In genomic region chr16:66923247-66923851, GRCh38 we compare ENCODE assay signal across 12 cellular contexts. TPM values are rescaled to one million over a fixed set of nuclear protein-coding genes. Genes with fewer than 3 reads are reported as not detected.
DNase-seq lines count a peak whose midpoint lies in the region; ATAC-seq and TF ChIP-seq lines count a peak whose summit lies in the region.
"Had no signal": no experiment of that assay in that cellular context is flagged by ENCODE, and none has a peak within 500 bp of the region (broad histone marks: within the 10 kb centered on the region; RNA-seq: fewer than 3 reads in every experiment).

No MANE protein-coding gene starts in this region.

- H3K4me3 ChIP-seq in ascending aorta (peak overlapping the region; percentile 14 to 93), suprapubic skin (peak overlapping the region; percentile 51)

- TF ChIP-seq POLR2A in suprapubic skin (IDR thresholded peaks at IDR 0.05), result no peak

- H3K27ac ChIP-seq in ascending aorta, result peak overlapping the region; percentile 84 to 99
- no peak overlapping the region for H3K27ac ChIP-seq in suprapubic skin
- no peak overlapping the region; the same call in 1 of the 2 replicates for H3K27ac ChIP-seq in RWPE1

- TF ChIP-seq CTCF in ascending aorta (IDR thresholded peaks at IDR 0.05), result no peak
- no peak for TF ChIP-seq CTCF in suprapubic skin (IDR thresholded peaks at IDR 0.05)
- no peak for TF ChIP-seq CTCF in RWPE1 (conservative IDR thresholded peaks at IDR 0.05; ENCODE audit: low read depth)

- CTCF ChIA-PET in RWPE1 (lab: Yijun Ruan, JAX), result no interaction called here

- H3K27me3 ChIP-seq in ascending aorta (no peaks in the 10 kb centered on the region), suprapubic skin (peaks cover 35% of the 10 kb centered on the region)

- H3K4me1 ChIP-seq in ascending aorta (peaks cover 28 to 49% of the 10 kb centered on the region in 2 donors), suprapubic skin (peaks cover 41% of the 10 kb centered on the region)

- intact Hi-C loops in ascending aorta (cut with DNase I), result loop anchor here (1.0 to 10.0 kb wide), 2 partner anchors 28 to 1021 kb away; partner anchors contain the start of gene LCAT
- intact Hi-C loops in left ventricle myocardium superior (cut with micrococcal nuclease), result no loop called here

- whole genome bisulfite sequencing in suprapubic skin, result 64% methylated on average over 20 of the region's 20 CpGs

- DNase-seq in M059J (ENCODE audit: low read depth), result peak; percentile 37
- DNase-seq in ascending aorta (ENCODE audit: low spot score in 2 of 2), result peak; percentile 52 to 91
- DNase-seq in left ventricle myocardium superior, result peak; percentile 80
- DNase-seq in suprapubic skin (ENCODE audit: low spot score in 2 of 2), result no peak
- DNase-seq in NCI-H2227 treated with DMSO at 0.1 percent for 48 hours (lab: John Stamatoyannopoulos, UW), result no peak
- DNase-seq in RWPE1 (ENCODE audit: low spot score), result no peak
- DNase-seq: activated effector memory CD4-positive, alpha-beta T cell treated with Interleukin-2 at 50 U/mL for 16 hours; foreskin melanocyte; GF-D8 had no signal

- H3K9me3 ChIP-seq in ascending aorta, result no peaks in the 10 kb centered on the region
- H3K9me3 ChIP-seq in suprapubic skin, result no peaks in the 10 kb centered on the region

- ATAC-seq in left ventricle myocardium superior (peak; percentile 20), GM19351 (IDR thresholded peaks at IDR 0.05; ENCODE audit: unreplicated experiment) (no peak), GM21717 (IDR thresholded peaks at IDR 0.05; ENCODE audit: unreplicated experiment) (no peak)

- peaks cover 11 to 12% of the 10 kb centered on the region in 2 donors for H3K36me3 ChIP-seq in ascending aorta
- no peaks in the 10 kb centered on the region for H3K36me3 ChIP-seq in suprapubic skin

- POLR2A ChIA-PET in RWPE1 (lab: Yijun Ruan, JAX; ENCODE audit: low non-redundant PET), result no interaction called here

- TF ChIP-seq EP300 in suprapubic skin (IDR thresholded peaks at IDR 0.05), result no peak

RNA-seq across cellular contexts. Expression of gene RRAD, which starts 2.0 kb away (rescaled TPM):
- total RNA-seq in M059J (2014; rRNA removed; shearing (Covaris generic)), result 3.2 and 9.4 TPM in 2 replicates
- total RNA-seq in ascending aorta (54.2 TPM), left ventricle myocardium superior (86.7 TPM), suprapubic skin (10 to 100 TPM in 1 of 4 donors, 1 to 10 TPM in 3; 1.5 to 12.1 (median 4.6) TPM)

RNA-seq across cellular contexts. Expression of gene CDH16, which starts 4.7 kb away (rescaled TPM):
- total RNA-seq in M059J (2014; rRNA removed; shearing (Covaris generic)), result not detected in 2 replicates
- total RNA-seq in ascending aorta (not detected), left ventricle myocardium superior (not detected), suprapubic skin (under 1 TPM in 1 of 4 donors, not detected in 3; 0.45 TPM)
- total RNA-seq: T-helper 1 cell treated with Interleukin-12 subunit alpha and Interleukin-12 subunit beta and Interleukin-4 antibody, amounts not matched to agents 30 ng/mL and 1 ng/mL, for 36 hours had no signal

RNA-seq across cellular contexts. Expression of gene CIAO2B, which starts 10.9 kb away (rescaled TPM):
- total RNA-seq in M059J (2014; rRNA removed; shearing (Covaris generic)), result 183 and 280 TPM in 2 replicates
- total RNA-seq in ascending aorta, result 255 TPM
- 114 TPM for total RNA-seq in left ventricle myocardium superior
- 10 to 100 TPM; 34.4 to 69.0 (median 45.0) TPM for total RNA-seq in suprapubic skin

RNA-seq across cellular contexts. Expression of gene CES2, which starts 12.0 kb away (rescaled TPM):
- 15.9 and 26.6 TPM in 2 replicates for total RNA-seq in M059J (2014; rRNA removed; shearing (Covaris generic))
- total RNA-seq in ascending aorta (40.0 TPM), left ventricle myocardium superior (103 TPM), suprapubic skin (10 to 100 TPM; 33.6 to 56.0 (median 42.3) TPM)

RNA-seq across cellular contexts. Expression of gene CES3, which starts 37.7 kb away (rescaled TPM):
- 0.44 and 1.0 TPM in 2 replicates for total RNA-seq in M059J (2014; rRNA removed; shearing (Covaris generic))
- total RNA-seq in ascending aorta (not detected), left ventricle myocardium superior (1.6 TPM), suprapubic skin (1 to 10 TPM in 3 of 4 donors, not detected in 1; 1.4 to 2.2 (median 1.5) TPM)

Comparison
In these comparisons a context has a peak if more than half of its experiments do, and no peak if none do; other contexts are left out.
1. DNase-seq: peak in M059J (single experiment), ascending aorta (2 of 2) and left ventricle myocardium superior (single experiment); none in suprapubic skin (0 of 2), NCI-H2227 treated with DMSO at 0.1 percent for 48 hours (single experiment) and RWPE1 (single experiment).
2. H3K27ac ChIP-seq: peak in ascending aorta (2 of 2); none in suprapubic skin (single experiment) and RWPE1 (single experiment).